11 cellular contexts compared by ENCODE assay signal in genomic region chr5:36880761-36881160, GRCh38. TPM values are rescaled to one million over a fixed set of nuclear protein-coding genes. Genes with fewer than 3 reads are reported as not detected.
DNase-seq lines count a peak whose midpoint lies in the region; ATAC-seq and TF ChIP-seq lines count a peak whose summit lies in the region.
"Had no signal": no experiment of that assay in that cellular context is flagged by ENCODE, and none has a peak within 500 bp of the region (broad histone marks: within the 10 kb centered on the region; RNA-seq: fewer than 3 reads in every experiment).

No MANE protein-coding gene starts in this region.

- no CpG with 5 or more reads among the region's 3 CpGs for WGBS in H9 (ENCODE audit: extremely low coverage, insufficient read length, low lambda C conversion rate)

- H3K56ac ChIP-seq in H9 (ENCODE audit: insufficient read length, low read depth, low read length), result no peak overlapping the region

- peak overlapping the region in 2 of 11 experiments; percentile 27 to 63; a peak in 4 of 22 replicates for H3K9ac ChIP-seq in BLaER1 treated with 17β-estradiol and CSF1 and Interleukin-3, amounts not matched to agents 10 nM and 100 nM
- H3K9ac ChIP-seq in H9 (ENCODE audit: extremely low read depth, insufficient read length, low read length), result no peak overlapping the region

- peak overlapping the region; percentile 6 to 98 (median 88); a peak in 20 of 22 replicates for H3K4me2 ChIP-seq in BLaER1 treated with 17β-estradiol and CSF1 and Interleukin-3, amounts not matched to agents 10 nM and 100 nM
- H3K4me2 ChIP-seq in H9 (ENCODE audit: insufficient read depth, insufficient read length, low read length), result no peak overlapping the region

- 0 out of 5 replicates have a peak overlapping the region, but pooled peaks of 1 of the 2 experiments have one; percentile 22 for H3K4me3 Mint-ChIP-seq in H9
- peak overlapping the region; percentile 56 for H3K4me3 Mint-ChIP-seq in activated T-helper 17 cell treated with anti-CD3 and anti-CD28 coated beads, Interleukin-2, amount 50 U/mL, for 72 hours

- DNase-seq in H9 (no peak), left kidney (ENCODE audit: low read depth, low spot score) (peak; percentile 18), germinal center (ENCODE audit: low spot score) (no peak), Ammon's horn (ENCODE audit: low spot score) (no peak), HAP-1 (ENCODE audit: low spot score in 2 of 2) (no peak), DMS 273 treated with DMSO at 0.1 percent for 48 hours (lab: John Stamatoyannopoulos, UW) (no peak)
- DNase-seq: caudate nucleus, COR-L47 had no signal

- H3K36me3 Mint-ChIP-seq in H9 (ENCODE audit: insufficient read depth in 1 of 3, low read depth in 3 of 3), result peaks cover 7 to 9% (median 8%) of the 10 kb centered on the region in 3 experiments; a peak in 6 of 7 replicates
- H3K36me3 Mint-ChIP-seq in activated T-helper 17 cell treated with anti-CD3 and anti-CD28 coated beads, Interleukin-2, amount 50 U/mL, for 72 hours (ENCODE audit: low read depth), result peaks cover 21% of the 10 kb centered on the region

- H3K27ac ChIP-seq in BLaER1 treated with 17β-estradiol and CSF1 and Interleukin-3, amounts not matched to agents 10 nM and 100 nM, result peak overlapping the region in 1 of 11 experiments; percentile 1; a peak in 1 of 22 replicates
- no peak overlapping the region for H3K27ac ChIP-seq in H9 (ENCODE audit: insufficient read length, low read depth, low read length)

- H3K18ac ChIP-seq in H9 (ENCODE audit: insufficient read length, low read depth, low read length), result no peak overlapping the region

- H2BK15ac ChIP-seq in H9 (ENCODE audit: low read depth, low read length), result no peak overlapping the region

- H4K8ac ChIP-seq in H9 (replicated peaks; ENCODE audit: insufficient read length, low read depth, low read length), result no peak overlapping the region

- no peak overlapping the region for H3K4ac ChIP-seq in H9 (ENCODE audit: low read depth, low read length)

- H3K4me3 ChIP-seq in BLaER1 treated with 17β-estradiol and CSF1 and Interleukin-3, amounts not matched to agents 10 nM and 100 nM, result peak overlapping the region in 3 of 10 experiments; percentile 4 to 29 (median 14); a peak in 4 of 20 replicates
- H3K4me3 ChIP-seq in HAP-1, result no peak overlapping the region

- peak overlapping the region; percentile 16 to 81 (median 68); a peak in 2 of 7 replicates for H3K27ac Mint-ChIP-seq in H9
- H3K27ac Mint-ChIP-seq in activated T-helper 17 cell treated with anti-CD3 and anti-CD28 coated beads, Interleukin-2, amount 50 U/mL, for 72 hours, result no peak overlapping the region

- H3K79me1 ChIP-seq in H9 (ENCODE audit: insufficient read depth, low read depth, low read length, poor library complexity, severe bottlenecking), result no peaks in the 10 kb centered on the region

- peaks cover 9% of the 10 kb centered on the region for H3K23me2 ChIP-seq in H9 (ENCODE audit: insufficient read length, low read depth, low read length, poor library complexity, severe bottlenecking)

- H4K20me1 ChIP-seq in BLaER1 treated with 17β-estradiol and CSF1 and Interleukin-3, amounts not matched to agents 10 nM and 100 nM, result peaks cover 64 to 87% (median 81%) of the 10 kb centered on the region in 11 experiments
- no peaks in the 10 kb centered on the region for H4K20me1 ChIP-seq in H9 (ENCODE audit: control insufficient read depth, insufficient read depth, insufficient read length)

- no peaks in the 10 kb centered on the region for H3K27me3 Mint-ChIP-seq in H9 (ENCODE audit: low read depth)
- H3K27me3 Mint-ChIP-seq in activated T-helper 17 cell treated with anti-CD3 and anti-CD28 coated beads, Interleukin-2, amount 50 U/mL, for 72 hours, result no peaks in the 10 kb centered on the region

- no peak overlapping the region for H4K91ac ChIP-seq in H9 (ENCODE audit: insufficient read length, low read depth, low read length)

- H2BK12ac ChIP-seq in H9 (ENCODE audit: insufficient read length, low read depth, low read length), result no peak overlapping the region

- H3K9me3 ChIP-seq in BLaER1 treated with 17β-estradiol and CSF1 and Interleukin-3, amounts not matched to agents 10 nM and 100 nM (replicated peaks in 1 of 11), result peaks cover 8 to 10% (median 9%) of the 10 kb centered on the region in 11 experiments; a peak in 17 of 22 replicates
- H3K9me3 ChIP-seq in H9 (ENCODE audit: control insufficient read depth, low read depth, low read length), result no peaks in the 10 kb centered on the region
- H3K9me3 ChIP-seq in HAP-1, result no peaks in the 10 kb centered on the region

- ATAC-seq in activated T-helper 17 cell treated with anti-CD3 and anti-CD28 coated beads, Interleukin-2, amount 50 U/mL, for 72 hours (replicated peaks), result no peak
- ATAC-seq: sciatic nerve had no signal

- no peak overlapping the region for H3T11ph ChIP-seq in H9 (ENCODE audit: low read length)

- no peak overlapping the region for H2BK5ac ChIP-seq in H9 (ENCODE audit: insufficient read length, low read length)

- H3K27me3 ChIP-seq in BLaER1 treated with 17β-estradiol and CSF1 and Interleukin-3, amounts not matched to agents 10 nM and 100 nM, result no peaks in the 10 kb centered on the region
- no peaks in the 10 kb centered on the region for H3K27me3 ChIP-seq in H9 (ENCODE audit: insufficient read depth, low read length)
- H3K27me3 ChIP-seq in HAP-1 (ENCODE audit: low read depth), result no peaks in the 10 kb centered on the region

- in situ Hi-C loops in HAP-1 (cut with MboI; ENCODE audit: low sequenced_read_pairs), result no loop called here

- H2AFZ ChIP-seq in H9 (ENCODE audit: low read length), result no peak overlapping the region

- no peak overlapping the region for H3K23ac ChIP-seq in H9 (ENCODE audit: insufficient read length, low read depth, low read length)

- H3K9me3 Mint-ChIP-seq in H9, result no peaks in the 10 kb centered on the region
- no peaks in the 10 kb centered on the region for H3K9me3 Mint-ChIP-seq in activated T-helper 17 cell treated with anti-CD3 and anti-CD28 coated beads, Interleukin-2, amount 50 U/mL, for 72 hours

- H2BK20ac ChIP-seq in H9 (ENCODE audit: low read depth, low read length, poor library complexity, severe bottlenecking), result no peak overlapping the region

- peaks cover 9 to 19% (median 9%) of the 10 kb centered on the region in 11 experiments for H3K36me3 ChIP-seq in BLaER1 treated with 17β-estradiol and CSF1 and Interleukin-3, amounts not matched to agents 10 nM and 100 nM
- no peaks in the 10 kb centered on the region for H3K36me3 ChIP-seq in HAP-1 (replicated peaks)

- H2BK120ac ChIP-seq in H9 (ENCODE audit: low read depth, low read length, poor library complexity, severe bottlenecking), result no peak overlapping the region

- no peak overlapping the region for H3K14ac ChIP-seq in H9 (ENCODE audit: insufficient read depth, low read length)

- H3K4me1 Mint-ChIP-seq in H9, result peaks cover 44% of the 10 kb centered on the region in 2 experiments
- peaks cover 37% of the 10 kb centered on the region for H3K4me1 Mint-ChIP-seq in activated T-helper 17 cell treated with anti-CD3 and anti-CD28 coated beads, Interleukin-2, amount 50 U/mL, for 72 hours

- no peak for TF ChIP-seq CTCF in H9 (conservative IDR thresholded peaks at IDR 0.05)

- peaks cover 30% of the 10 kb centered on the region; the same call in 1 of the 2 replicates for H3K79me2 ChIP-seq in H9 (ENCODE audit: insufficient read depth, low read length)

- peaks cover 6 to 50% (median 26%) of the 10 kb centered on the region in 10 experiments; a peak in 18 of 20 replicates for H3K4me1 ChIP-seq in BLaER1 treated with 17β-estradiol and CSF1 and Interleukin-3, amounts not matched to agents 10 nM and 100 nM
- H3K4me1 ChIP-seq in H9 (ENCODE audit: insufficient read depth, low read length) (no peaks in the 10 kb centered on the region; the same call in 1 of the 2 replicates), HAP-1 (peaks cover 16% of the 10 kb centered on the region)

- no peak overlapping the region for H4K5ac ChIP-seq in H9 (ENCODE audit: insufficient read length, low read depth, low read length)

- H2AK5ac ChIP-seq in H9 (ENCODE audit: insufficient read length, low read length), result no peak overlapping the region

RNA-seq across cellular contexts. Expression of gene NIPBL, which starts 4.2 kb away (rescaled TPM):
- 56.0 and 61.3 TPM in 2 replicates for total RNA-seq in H9 (2021)
- 10 to 100 TPM; 48.3 to 50.9 TPM for total RNA-seq in activated T-helper 17 cell treated with anti-CD3 and anti-CD28 coated beads, Interleukin-2, amount 50 U/mL, for 72 hours
